ENCODE assay signal across 8 cellular contexts in the genomic region with DNA sequence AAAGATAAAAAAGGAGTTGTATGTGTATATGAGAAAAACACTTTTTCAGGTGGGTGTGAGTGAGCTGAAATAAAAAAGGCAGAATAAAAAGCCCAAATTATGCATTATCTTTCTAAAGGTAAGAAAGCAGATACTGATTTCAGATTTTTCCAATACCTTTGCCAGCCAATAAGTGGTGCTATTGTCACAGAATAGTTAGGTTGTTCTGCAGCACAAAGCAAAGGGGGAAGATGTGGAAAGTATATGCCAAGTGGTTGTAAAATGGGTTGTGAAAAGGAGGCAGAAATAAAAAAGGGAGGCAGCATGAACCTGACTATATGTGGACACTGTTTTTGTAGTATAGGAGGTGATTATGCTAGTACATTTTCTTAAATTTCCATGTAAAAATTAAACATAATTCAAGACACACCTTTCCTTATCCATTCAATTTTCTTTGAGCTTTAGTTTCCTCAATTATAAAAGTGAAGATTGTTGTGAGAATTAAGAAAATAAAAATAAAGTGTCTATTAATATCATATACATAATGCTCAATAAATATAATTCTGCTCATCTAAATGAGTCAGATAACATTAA.
DNase-seq lines count a peak whose midpoint lies in the region; ATAC-seq and TF ChIP-seq lines count a peak whose summit lies in the region.

No MANE protein-coding gene starts in this region.

- CTCF ChIA-PET in PC-9 (lab: Charles Lee): interaction anchor here (0.6 to 0.9 kb wide), 2 partner anchors 879 to 1302 kb away, joined by 3 read pairs; no protein-coding TSS in a partner anchor

- H3K4me1 ChIP-seq in heart right ventricle (no peaks in the 10 kb centered on the region), PC-9 (replicated peaks; ENCODE audit: insufficient read depth) (peaks cover 29% of the 10 kb centered on the region)

- POLR2A ChIA-PET in PC-9 (lab: Charles Lee; ENCODE audit: unreplicated experiment): no interaction called here

- peaks cover 3% of the 10 kb centered on the region; the same call in 1 of the 2 replicates for H3K79me2 ChIP-seq in PC-9 (ENCODE audit: low read depth)

- H3K27ac ChIP-seq in heart right ventricle (no peak overlapping the region), PC-9 (no peak overlapping the region), dorsolateral prefrontal cortex (no peak overlapping the region)

- no TSS peak for BruUV-seq in PC-9 (replicated peaks; lab: Mats Ljungman, UMichigan)

- no peaks in the 10 kb centered on the region for H4K20me1 ChIP-seq in PC-9 (ENCODE audit: insufficient read depth)

- no peak overlapping the region for H3K27ac Mint-ChIP-seq in nephron

- no peak overlapping the region for H2AFZ ChIP-seq in PC-9

- peak; percentile 27 to 75 (median 65) for TF ChIP-seq CTCF in heart right ventricle (IDR thresholded peaks at IDR 0.05)
- TF ChIP-seq CTCF in PC-9 (conservative IDR thresholded peaks at IDR 0.05): peak; percentile 75
- TF ChIP-seq CTCF in dorsolateral prefrontal cortex (IDR thresholded peaks at IDR 0.05 in 54 of 56, conservative IDR thresholded peaks at IDR 0.05 in 2 of 56; ENCODE audit: low read depth in 1 of 56, partially characterized antibody in 56 of 56): peak in 55 of 56 donors; percentile 31 to 76 (median 57)
- peak; percentile 63 to 82 (median 66) for TF ChIP-seq CTCF in nephron (IDR thresholded peaks at IDR 0.05; ENCODE audit: unreplicated experiment in 3 of 3)

- ATAC-seq in heart right ventricle: peak in 1 of 8 donors; percentile 41
- no peak for ATAC-seq in left ventricle myocardium superior
- ATAC-seq in GM19467 (IDR thresholded peaks at IDR 0.05; ENCODE audit: unreplicated experiment): no peak

- H3K4me2 ChIP-seq in PC-9: no peak overlapping the region

- H3K27me3 ChIP-seq in heart right ventricle (no peaks in the 10 kb centered on the region), PC-9 (ENCODE audit: insufficient read depth, low read depth) (no peaks in the 10 kb centered on the region), dorsolateral prefrontal cortex (no peaks in the 10 kb centered on the region)

- H3K27me3 Mint-ChIP-seq in nephron (ENCODE audit: low read depth): no peaks in the 10 kb centered on the region

- H3K36me3 Mint-ChIP-seq in nephron (ENCODE audit: low read depth): no peaks in the 10 kb centered on the region

- H3K9me3 ChIP-seq in heart right ventricle: no peaks in the 10 kb centered on the region
- H3K9me3 ChIP-seq in PC-9 (ENCODE audit: insufficient read depth, low read depth): no peaks in the 10 kb centered on the region

- no peak overlapping the region for H3K4me3 ChIP-seq in heart right ventricle
- no peak overlapping the region for H3K4me3 ChIP-seq in PC-9
- H3K4me3 ChIP-seq in dorsolateral prefrontal cortex: no peak overlapping the region

- in situ Hi-C loops in KBM-7 (cut with MboI; ENCODE audit: low pct_unique_long_range_greater_than_20kb, low sequenced_read_pairs): loop anchor here (25.0 kb wide), 1 partner anchor 607 kb away; no protein-coding TSS in a partner anchor

- H3K36me3 ChIP-seq in heart right ventricle: no peaks in the 10 kb centered on the region
- H3K36me3 ChIP-seq in PC-9 (ENCODE audit: low read depth): 0 out of 2 replicates have a peak, but pooled peaks cover 4% of the 10 kb centered on the region

- H3K4me1 Mint-ChIP-seq in nephron: peaks cover 15% of the 10 kb centered on the region

- intact Hi-C loops in heart right ventricle (cut with DNase I) (loop anchor here in 6 of 10 donors (5.0 to 10.0 kb wide), 5 partner anchors 269 to 879 kb away; a partner anchor contains a TSS), left ventricle myocardium superior (cut with micrococcal nuclease) (no loop called here), PC-9 (cut with micrococcal nuclease; ENCODE audit: unreplicated experiment) (loop anchor here (1.0 to 10.0 kb wide), 6 partner anchors 108 to 879 kb away; a partner anchor contains a TSS), dorsolateral prefrontal cortex (cut with DNase I) (loop anchor here in 1 of 2 donors (2.0 to 5.0 kb wide), 2 partner anchors 275 to 877 kb away; no protein-coding TSS in a partner anchor)

- no peaks in the 10 kb centered on the region for H3K9me3 Mint-ChIP-seq in nephron

- no peak for DNase-seq in heart right ventricle
- DNase-seq in left ventricle myocardium superior: no peak
- peak; percentile 70 for DNase-seq in KBM-7
- DNase-seq in PC-9: peak in 1 of 2 experiments; percentile 42
- DNase-seq in dorsolateral prefrontal cortex: no peak
- DNase-seq in activated naive CD4-positive, alpha-beta T cell (lab: John Stamatoyannopoulos, UW): no peak

- peaks cover 7% of the 10 kb centered on the region; the same call in 1 of the 2 replicates for H3F3A ChIP-seq in PC-9 (ENCODE audit: insufficient read depth, low read depth)

- no peaks in the 10 kb centered on the region for H3K9me2 ChIP-seq in PC-9 (ENCODE audit: insufficient read depth)

- no peak overlapping the region for H3K4me3 Mint-ChIP-seq in nephron
